22 cellular contexts compared by ENCODE assay signal in genomic region chr10:6770846-6771245, GRCh38.
A peak's percentile ranks its signal among the peaks of the same experiment; 100 is the strongest.
DNase-seq lines count a peak whose midpoint lies in the region; ATAC-seq and TF ChIP-seq lines count a peak whose summit lies in the region.
"Had no signal": no experiment of that assay in that cellular context is flagged by ENCODE, and none has a peak within 500 bp of the region (broad histone marks: within the 10 kb centered on the region; RNA-seq: fewer than 3 reads in every experiment).

No MANE protein-coding gene starts in this region.

- no peaks in the 10 kb centered on the region for H3K9me3 ChIP-seq in GM23248 (ENCODE audit: low read depth)
- H3K9me3 ChIP-seq: BE2C had no signal

- DNase-seq in GM23248 (peak; percentile 21), astrocyte of the spinal cord (ENCODE audit: low read depth, low spot score) (peak; percentile 33), foreskin melanocyte (peak; percentile 37), DMS 273 treated with DMSO at 0.1 percent for 48 hours (lab: John Stamatoyannopoulos, UW) (no peak), KG1 (lab: John Stamatoyannopoulos, UW) (no peak), HuH-7.5 (ENCODE audit: low spot score) (no peak)
- DNase-seq: activated CD4-positive, alpha-beta T cell treated with anti-CD3 and anti-CD28 coated beads for 1 hour; activated CD8-positive, alpha-beta T cell treated with anti-CD3 and anti-CD28 coated beads for 36 hours; BE2C; GF-D8; heart left ventricle; KBM-7; MM.1S; NCI-H2029 treated with DMSO at 0.1 percent for 48 hours; NCI-H345; posterior cingulate gyrus; right cardiac atrium; stimulated activated CD4-positive, alpha-beta T cell treated with anti-CD3 and anti-CD28 coated beads, Interleukin-12 subunit alpha, Interleukin-12 subunit beta, amount 100 ng/mL, for 4 hours; stimulated activated CD4-positive, alpha-beta T cell treated with anti-CD3 and anti-CD28 coated beads, Interleukin-4, amount 100 ng/mL, for 1 hour had no signal

- H3K79me2 ChIP-seq in GM23248 (ENCODE audit: insufficient read depth), result no peaks in the 10 kb centered on the region

- ATAC-seq in HG03135 (IDR thresholded peaks at IDR 0.05; ENCODE audit: unreplicated experiment), result no peak
- ATAC-seq: activated CD8-positive, alpha-beta T cell treated with anti-CD3 and anti-CD28 coated beads for 36 hours; heart left ventricle; right cardiac atrium had no signal

- H3K27me3 ChIP-seq in GM23248 (replicated peaks; ENCODE audit: insufficient read depth), result no peaks in the 10 kb centered on the region
- H3K27me3 ChIP-seq: ascending aorta, BE2C had no signal

- in situ Hi-C loops in GM23248 (cut with MboI), result no loop called here
- in situ Hi-C loops in astrocyte of the spinal cord (cut with HindIII; ENCODE audit: low sequenced_read_pairs), result no loop called here

- no peak overlapping the region for H3K4me3 ChIP-seq in GM23248
- no peak overlapping the region for H3K4me3 ChIP-seq in astrocyte of the spinal cord (ENCODE audit: low read depth, low read length)
- H3K4me3 ChIP-seq: ascending aorta, heart left ventricle, SK-N-MC had no signal

- H3K4me1 ChIP-seq in GM23248 (ENCODE audit: insufficient read depth), result peaks cover 11% of the 10 kb centered on the region
- H3K4me1 ChIP-seq: ascending aorta, BE2C, heart left ventricle had no signal

- no peak overlapping the region for H3K9ac ChIP-seq in GM23248

- no peak overlapping the region for H3K27ac ChIP-seq in GM23248
- H3K27ac ChIP-seq: ascending aorta, heart left ventricle, SK-N-MC had no signal

- H2AFZ ChIP-seq in GM23248, result no peak overlapping the region

- H3K4me2 ChIP-seq in GM23248 (ENCODE audit: unreplicated experiment), result no peak overlapping the region

- no peak for TF ChIP-seq CTCF in astrocyte of the spinal cord (IDR thresholded peaks at IDR 0.05; ENCODE audit: low read depth, low read length)

- no peaks in the 10 kb centered on the region for H4K20me1 ChIP-seq in GM23248 (ENCODE audit: insufficient read depth)

- H3K9me2 ChIP-seq in GM23248 (ENCODE audit: insufficient read depth), result no peaks in the 10 kb centered on the region

- H3F3A ChIP-seq in GM23248 (ENCODE audit: insufficient read depth), result peaks cover 11% of the 10 kb centered on the region; the same call in 1 of the 2 replicates

- H3K36me3 ChIP-seq in GM23248 (ENCODE audit: low read depth), result no peaks in the 10 kb centered on the region
- H3K36me3 ChIP-seq: ascending aorta, BE2C, heart left ventricle had no signal

- 37 to 46% methylated on average over 6 of the region's 6 CpGs for WGBS in GM23248 (ENCODE audit: low coverage in 1 of 2, low lambda C conversion rate in 2 of 2, missing lambda C conversion rate in 2 of 2), 2 experiments

Comparison
In these comparisons a context has a peak if more than half of its experiments do, and no peak if none do; other contexts are left out.
1. DNase-seq: peak in GM23248 (single experiment), astrocyte of the spinal cord (single experiment) and foreskin melanocyte (single experiment); none in DMS 273 treated with DMSO at 0.1 percent for 48 hours (single experiment), KG1 (single experiment) and HuH-7.5 (single experiment).